In genomic region chr16:85136213-85136704, GRCh38 we compare ENCODE assay signal across 1 cellular context.
TF ChIP-seq lines count a peak whose summit lies in the region.

No MANE protein-coding gene starts in this region.

TF ChIP-seq in GM12878, 131 proteins besides CTCF, POLR2A, EP300 and RAD21 (continued from another document and continues in another):
- TF ChIP-seq ZNF592 (IDR thresholded peaks at IDR 0.05) = no peak
- no peak for TF ChIP-seq ESRRA (IDR thresholded peaks at IDR 0.05; ENCODE audit: low read length)
- TF ChIP-seq RB1 (IDR thresholded peaks at IDR 0.05; ENCODE audit: borderline replicate concordance) = no peak
- TF ChIP-seq POU2F2 (IDR thresholded peaks at IDR 0.05; ENCODE audit: borderline replicate concordance, low read depth, low read length) = no peak
- TF ChIP-seq ZNF274 (IDR thresholded peaks at IDR 0.05; ENCODE audit: insufficient read depth, insufficient read length) = no peak
- TF ChIP-seq SREBF2 (IDR thresholded peaks at IDR 0.05; ENCODE audit: low read length) = no peak
- TF ChIP-seq BACH1 (IDR thresholded peaks at IDR 0.05; ENCODE audit: borderline replicate concordance) = no peak
- no peak for TF ChIP-seq POLR2AphosphoS5 (IDR thresholded peaks at IDR 0.05; ENCODE audit: low read length)
- no peak for TF ChIP-seq ZZZ3 (IDR thresholded peaks at IDR 0.05; ENCODE audit: control insufficient read depth, insufficient read length, low read depth)
- no peak for TF ChIP-seq E2F4 (IDR thresholded peaks at IDR 0.05; ENCODE audit: low read depth, low read length)
- TF ChIP-seq ATF7 (IDR thresholded peaks at IDR 0.05; ENCODE audit: low read depth) = no peak
- no peak for TF ChIP-seq CHD4 (IDR thresholded peaks at IDR 0.05)
- TF ChIP-seq EGR1 (IDR thresholded peaks at IDR 0.05; ENCODE audit: borderline replicate concordance in 1 of 2, low read depth in 2 of 2, low read length in 2 of 2) = no peak
- no peak for TF ChIP-seq NFYA (IDR thresholded peaks at IDR 0.05; ENCODE audit: borderline replicate concordance, low read depth, low read length)
- no peak for TF ChIP-seq BCL3 (IDR thresholded peaks at IDR 0.05; ENCODE audit: borderline replicate concordance, insufficient read depth, low read depth, low read length, poor library complexity, severe bottlenecking)
- TF ChIP-seq TAF1 (IDR thresholded peaks at IDR 0.05; ENCODE audit: borderline replicate concordance, low read depth, low read length) = no peak
- peak; percentile 72 for TF ChIP-seq RUNX3 (IDR thresholded peaks at IDR 0.05; ENCODE audit: low read length)
- no peak for TF ChIP-seq CHD2 (IDR thresholded peaks at IDR 0.05; ENCODE audit: borderline replicate concordance, low read depth, low read length)
- TF ChIP-seq SIX5 (IDR thresholded peaks at IDR 0.05; ENCODE audit: low read depth, low read length, severe bottlenecking) = no peak
- TF ChIP-seq ZNF622 (IDR thresholded peaks at IDR 0.05) = no peak
- TF ChIP-seq NR2F1 (conservative IDR thresholded peaks at IDR 0.05) = peak; percentile 69
- no peak for TF ChIP-seq SMC3 (IDR thresholded peaks at IDR 0.05; ENCODE audit: borderline replicate concordance, low read length)
- no peak for TF ChIP-seq MEF2B (IDR thresholded peaks at IDR 0.05; ENCODE audit: partially characterized antibody, poor library complexity, severe bottlenecking)
- TF ChIP-seq RFX5 (IDR thresholded peaks at IDR 0.05; ENCODE audit: low read depth, low read length) = no peak
- no peak for TF ChIP-seq CEBPZ (IDR thresholded peaks at IDR 0.05; ENCODE audit: low read depth, low read length)
- TF ChIP-seq E4F1 (IDR thresholded peaks at IDR 0.05; ENCODE audit: borderline replicate concordance, partially characterized antibody) = no peak
- no peak for TF ChIP-seq WRNIP1 (IDR thresholded peaks at IDR 0.05; ENCODE audit: borderline replicate concordance, low read depth, low read length)
- TF ChIP-seq PKNOX1 (IDR thresholded peaks at IDR 0.05) = peak; percentile 25; the same call in 1 of the 2 replicates
- TF ChIP-seq RELA (IDR thresholded peaks at IDR 0.05; ENCODE audit: borderline replicate concordance, partially characterized antibody) = no peak
- no peak for TF ChIP-seq EZH2 (IDR thresholded peaks at IDR 0.05; ENCODE audit: borderline replicate concordance, control insufficient read depth, low read depth, low read length)
- peak in 1 of 2 experiments; percentile 71; a peak in 2 of 4 replicates for TF ChIP-seq SRF (IDR thresholded peaks at IDR 0.05; ENCODE audit: low read depth in 2 of 2, low read length in 2 of 2)
- TF ChIP-seq YY1 (IDR thresholded peaks at IDR 0.05; ENCODE audit: low read depth, low read length) = peak; percentile 70
- TF ChIP-seq HDAC6 (IDR thresholded peaks at IDR 0.05; ENCODE audit: unreplicated experiment) = no peak
- no peak for TF ChIP-seq KAT2A (conservative IDR thresholded peaks at IDR 0.05; ENCODE audit: control insufficient read depth, low read depth, low read length)
- TF ChIP-seq STAT3 (IDR thresholded peaks at IDR 0.05; ENCODE audit: low read depth, low read length) = no peak
- no peak for TF ChIP-seq ZBTB33 (IDR thresholded peaks at IDR 0.05)
- TF ChIP-seq SIN3A (IDR thresholded peaks at IDR 0.05; ENCODE audit: low read depth, low read length) = no peak
- TF ChIP-seq TBL1XR1 (IDR thresholded peaks at IDR 0.05; ENCODE audit: low read depth, low read length) = no peak
- TF ChIP-seq CREM (IDR thresholded peaks at IDR 0.05; ENCODE audit: low read depth) = no peak
- no peak for TF ChIP-seq MAX (IDR thresholded peaks at IDR 0.05; ENCODE audit: low read depth, low read length)
- no peak for TF ChIP-seq FOS (IDR thresholded peaks at IDR 0.05; ENCODE audit: borderline replicate concordance, extremely low read depth, insufficient read length)
- no peak for TF ChIP-seq HCFC1 (IDR thresholded peaks at IDR 0.05; ENCODE audit: low read length)
- no peak for TF ChIP-seq NR2C1 (IDR thresholded peaks at IDR 0.05)
- no peak for TF ChIP-seq TCF3 (IDR thresholded peaks at IDR 0.05; ENCODE audit: borderline replicate concordance, insufficient read depth, low read depth, low read length)
- TF ChIP-seq PAX8 (IDR thresholded peaks at IDR 0.05) = no peak
